In the genomic region with DNA sequence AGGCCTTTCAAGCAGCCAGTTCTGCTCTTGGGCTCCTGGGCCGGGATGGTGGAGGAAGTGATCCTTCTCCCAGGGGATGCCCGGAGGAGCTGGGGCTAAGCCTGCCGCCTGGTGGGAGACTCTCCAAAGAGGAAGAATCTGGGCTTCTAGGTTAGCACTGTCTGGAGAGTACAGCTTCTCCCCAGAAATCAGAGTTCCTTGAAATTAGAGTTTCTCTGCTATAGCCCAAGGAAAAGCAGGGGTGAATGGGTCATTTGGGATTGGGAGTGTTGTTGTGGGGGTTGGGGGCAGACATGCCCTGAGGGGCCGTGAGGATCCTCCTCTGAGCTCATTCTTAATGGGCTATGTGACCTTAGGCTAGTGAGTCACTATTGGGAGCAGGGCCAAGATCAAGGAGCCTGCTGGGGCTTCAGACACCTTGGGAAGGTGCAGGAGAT, we compare ENCODE assay signal across 14 cellular contexts. TPM values are rescaled to one million over a fixed set of nuclear protein-coding genes. Genes with fewer than 3 reads are reported as not detected.
DNase-seq lines count a peak whose midpoint lies in the region; ATAC-seq and TF ChIP-seq lines count a peak whose summit lies in the region.
"Had no signal": no experiment of that assay in that cellular context is flagged by ENCODE, and none has a peak within 500 bp of the region (broad histone marks: within the 10 kb centered on the region; RNA-seq: fewer than 3 reads in every experiment).

No MANE protein-coding gene starts in this region.

- DNase-seq in ACHN (peak; percentile 33), HT-29 (ENCODE audit: low spot score) (peak; percentile 32), cardiac fibroblast (ENCODE audit: low read depth in 2 of 2) (peak; percentile 10 to 19), kidney tubule cell (ENCODE audit: low spot score) (peak; percentile 71), hippocampal formation (lab: John Stamatoyannopoulos, UW) (no peak), 8988T (no peak), tibial nerve (ENCODE audit: low spot score in 2 of 2) (no peak)
- DNase-seq: activated CD4-positive, alpha-beta memory T cell treated with anti-CD3 and anti-CD28 coated beads for 36 hours; activated naive CD4-positive, alpha-beta T cell treated with Interleukin-2 at 50 U/mL for 16 hours; cortex of kidney; NCI-H187 treated with DMSO at 0.1 percent for 48 hours; T-helper 2 cell had no signal

- no peak for TF ChIP-seq POLR2A in tibial nerve (IDR thresholded peaks at IDR 0.05)

- no peak for ATAC-seq in GM19455 (IDR thresholded peaks at IDR 0.05; ENCODE audit: unreplicated experiment)

- no peak for TF ChIP-seq EP300 in tibial nerve (IDR thresholded peaks at IDR 0.05)

- H3K4me3 ChIP-seq in cardiac fibroblast (replicated peaks in 1 of 2; ENCODE audit: low read depth in 2 of 2, low read length in 2 of 2): no peak overlapping the region
- no peak overlapping the region for H3K4me3 ChIP-seq in tibial nerve

- H3K27ac ChIP-seq in tibial nerve: no peak overlapping the region
- H3K27ac ChIP-seq: neutrophil had no signal

- H3K9me3 ChIP-seq in tibial nerve: no peaks in the 10 kb centered on the region
- H3K9me3 ChIP-seq: neutrophil had no signal

- WGBS in tibial nerve, 2 donors: 45 to 57% methylated on average over 4 of the region's 4 CpGs

- H3K27me3 ChIP-seq in tibial nerve: peaks cover 0 to 10% of the 10 kb centered on the region in 2 donors

- no peaks in the 10 kb centered on the region for H3K36me3 ChIP-seq in tibial nerve
- H3K36me3 ChIP-seq: neutrophil had no signal

- in situ Hi-C loops in ACHN (cut with HindIII; ENCODE audit: low pct_ligation_motif_present, low pct_unique_long_range_greater_than_20kb, low sequenced_read_pairs): loop anchor here (25.0 kb wide), 1 partner anchor 112 kb away; no protein-coding TSS in a partner anchor

- peak; percentile 21 for TF ChIP-seq CTCF in cardiac fibroblast (IDR thresholded peaks at IDR 0.05; ENCODE audit: low read depth, low read length)
- TF ChIP-seq CTCF in tibial nerve (IDR thresholded peaks at IDR 0.05): no peak

- peaks cover 0 to 20% (median 0%) of the 10 kb centered on the region in 4 donors for H3K4me1 ChIP-seq in tibial nerve

RNA-seq across cellular contexts. Expression of a gene that starts 6.5 kb away (rescaled TPM):
- total RNA-seq in HT-29 (2014; rRNA removed; shearing (Covaris generic)): 0.18 and 0.42 TPM in 2 replicates
- total RNA-seq in tibial nerve: under 1 TPM in 1 of 4 donors, not detected in 3; 0.42 TPM

RNA-seq across cellular contexts. Expression of a gene that starts 39.7 kb away (rescaled TPM):
- 16.3 and 16.8 TPM in 2 replicates for total RNA-seq in HT-29 (2014; rRNA removed; shearing (Covaris generic))
- total RNA-seq in tibial nerve: 10 to 100 TPM in 1 of 4 donors, 1 to 10 TPM in 3; 1.2 to 13.8 (median 6.8) TPM

RNA-seq across cellular contexts. Expression of a gene that starts 55.6 kb away (rescaled TPM):
- 17.0 and 21.2 TPM in 2 replicates for total RNA-seq in HT-29 (2014; rRNA removed; shearing (Covaris generic))
- 10 to 100 TPM; 35.0 to 64.5 (median 49.3) TPM for total RNA-seq in tibial nerve

Comparison
In these comparisons a context has a peak if more than half of its experiments do, and no peak if none do; other contexts are left out.
1. DNase-seq: peak in ACHN (single experiment), HT-29 (single experiment), cardiac fibroblast (2 of 2) and kidney tubule cell (single experiment); none in hippocampal formation (0 of 2), 8988T (single experiment) and tibial nerve (0 of 2).